In the genomic region with DNA sequence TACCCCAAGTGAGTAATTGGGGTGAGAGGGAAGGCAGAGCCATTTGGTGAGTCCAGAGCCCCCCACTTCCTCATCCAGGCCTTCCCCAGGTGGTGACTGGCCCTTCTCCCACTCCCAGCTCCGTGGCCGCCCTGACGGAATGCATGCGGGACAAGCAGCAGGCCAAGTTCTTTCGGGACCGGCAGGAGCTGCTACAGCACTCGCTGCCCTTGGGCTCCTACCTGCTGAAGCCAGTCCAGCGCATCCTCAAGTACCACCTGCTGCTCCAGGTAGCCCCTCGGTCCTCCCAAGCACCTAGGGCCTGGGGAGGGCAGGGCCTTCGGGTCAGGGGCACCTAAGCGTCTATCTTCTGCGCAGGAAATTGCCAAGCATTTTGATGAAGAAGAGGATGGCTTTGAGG, we compare ENCODE assay signal across 26 cellular contexts. TPM values are rescaled to one million over a fixed set of nuclear protein-coding genes. Genes with fewer than 3 reads are reported as not detected.
DNase-seq lines count a peak whose midpoint lies in the region; ATAC-seq and TF ChIP-seq lines count a peak whose summit lies in the region.
"Had no signal": no experiment of that assay in that cellular context is flagged by ENCODE, and none has a peak within 500 bp of the region (broad histone marks: within the 10 kb centered on the region; RNA-seq: fewer than 3 reads in every experiment).

No MANE protein-coding gene starts in this region.

- ATAC-seq in CD4-positive, CD25-positive, alpha-beta regulatory T cell (ENCODE audit: low read depth in 2 of 2) = no peak
- ATAC-seq in natural killer cell (no peak), HG03095 (IDR thresholded peaks at IDR 0.05; ENCODE audit: unreplicated experiment) (no peak), HG03469 (IDR thresholded peaks at IDR 0.05; ENCODE audit: unreplicated experiment) (no peak), HG03432 (IDR thresholded peaks at IDR 0.05; ENCODE audit: unreplicated experiment) (no peak)
- ATAC-seq: gastrocnemius medialis, left colon had no signal

- POLR2A ChIA-PET in CD8-positive, alpha-beta memory T cell (lab: Charles Lee) = no interaction called here

- no peak overlapping the region for H3K27ac ChIP-seq in CD4-positive, CD25-positive, alpha-beta regulatory T cell (ENCODE audit: insufficient read depth, low read length, poor library complexity, severe bottlenecking)
- no peak overlapping the region for H3K27ac ChIP-seq in CD8-positive, alpha-beta memory T cell (ENCODE audit: low read depth, low read length)
- H3K27ac ChIP-seq in effector memory CD4-positive, alpha-beta T cell (ENCODE audit: insufficient read depth, low read length, poor library complexity, severe bottlenecking) = peak overlapping the region; percentile 29
- H3K27ac ChIP-seq: HL-60, KMS-11, parathyroid adenoma, stomach had no signal

- peaks cover 6% of the 10 kb centered on the region for H3K36me3 ChIP-seq in CD4-positive, CD25-positive, alpha-beta regulatory T cell (ENCODE audit: control insufficient read depth, insufficient read depth, low read length)
- H3K36me3 ChIP-seq in CD8-positive, alpha-beta memory T cell (ENCODE audit: insufficient read depth, low read length) = no peaks in the 10 kb centered on the region
- H3K36me3 ChIP-seq in effector memory CD4-positive, alpha-beta T cell (ENCODE audit: control insufficient read depth, insufficient read depth, low read length) = peaks cover 36% of the 10 kb centered on the region
- H3K36me3 ChIP-seq: gastrocnemius medialis, MG63 had no signal

- no peaks in the 10 kb centered on the region for H3K9me3 ChIP-seq in CD4-positive, CD25-positive, alpha-beta regulatory T cell (ENCODE audit: control insufficient read depth in 2 of 2, low read length in 2 of 2)
- H3K9me3 ChIP-seq in CD8-positive, alpha-beta memory T cell (ENCODE audit: low read length) = no peaks in the 10 kb centered on the region
- no peaks in the 10 kb centered on the region for H3K9me3 ChIP-seq in effector memory CD4-positive, alpha-beta T cell (ENCODE audit: control insufficient read depth, low read length)
- H3K9me3 ChIP-seq: BE2C, gastrocnemius medialis, MG63, stomach, tibial nerve had no signal

- intact Hi-C loops in natural killer cell (cut with micrococcal nuclease) = no loop called here

- TF ChIP-seq CTCF in natural killer cell (IDR thresholded peaks at IDR 0.05) = no peak

- CTCF ChIA-PET in CD8-positive, alpha-beta memory T cell (lab: Charles Lee) = no interaction called here

- no peaks in the 10 kb centered on the region for H3K36me3 Mint-ChIP-seq in CD4-positive, CD25-positive, alpha-beta regulatory T cell
- H3K36me3 Mint-ChIP-seq in CD8-positive, alpha-beta memory T cell = peaks cover 0 to 18% (median 4%) of the 10 kb centered on the region in 3 donors
- H3K36me3 Mint-ChIP-seq in natural killer cell = no peaks in the 10 kb centered on the region
- H3K36me3 Mint-ChIP-seq: memory B cell had no signal

- H3K4me3 Mint-ChIP-seq in CD4-positive, CD25-positive, alpha-beta regulatory T cell = no peak overlapping the region
- peak overlapping the region in 3 of 7 donors; percentile 34 to 63 (median 57) for H3K4me3 Mint-ChIP-seq in CD8-positive, alpha-beta memory T cell
- H3K4me3 Mint-ChIP-seq in natural killer cell = peak overlapping the region; percentile 26
- H3K4me3 Mint-ChIP-seq: memory B cell, neural crest cell had no signal

- H3K4me3 ChIP-seq in CD4-positive, CD25-positive, alpha-beta regulatory T cell (ENCODE audit: low read depth, low read length) = no peak overlapping the region
- no peak overlapping the region for H3K4me3 ChIP-seq in CD8-positive, alpha-beta memory T cell (ENCODE audit: low read length)
- H3K4me3 ChIP-seq in effector memory CD4-positive, alpha-beta T cell (ENCODE audit: insufficient read depth, low read depth, low read length, poor library complexity, severe bottlenecking) = no peak overlapping the region
- H3K4me3 ChIP-seq: gastrocnemius medialis, MG63, stomach, tibial nerve had no signal

- DNase-seq in CD4-positive, CD25-positive, alpha-beta regulatory T cell = no peak
- no peak for DNase-seq in CD8-positive, alpha-beta memory T cell
- DNase-seq in effector memory CD4-positive, alpha-beta T cell = no peak
- no peak for DNase-seq in natural killer cell
- DNase-seq: activated CD4-positive, alpha-beta T cell treated with anti-CD3 and anti-CD28 coated beads for 1 hour; activated T-cell treated with anti-CD3 and anti-CD28 coated beads, Interleukin-2, amount 50 U/mL, for 1 hour; BE2C; dermis blood vessel endothelial cell; DMS153; gastrocnemius medialis; left colon; MG63; NCI-H1105 treated with DMSO at 0.1 percent for 48 hours; NCI-H1930; NCI-H510A treated with DMSO at 0.1 percent for 48 hours; stomach; T-helper 2 cell had no signal

- no peaks in the 10 kb centered on the region for H3K27me3 ChIP-seq in CD4-positive, CD25-positive, alpha-beta regulatory T cell (ENCODE audit: control insufficient read depth, insufficient read depth, low read length)
- no peaks in the 10 kb centered on the region for H3K27me3 ChIP-seq in CD8-positive, alpha-beta memory T cell (ENCODE audit: insufficient read depth, low read length, poor library complexity, severe bottlenecking)
- no peaks in the 10 kb centered on the region for H3K27me3 ChIP-seq in effector memory CD4-positive, alpha-beta T cell (replicated peaks; ENCODE audit: control insufficient read depth, insufficient read depth, low read length, poor library complexity, severe bottlenecking)
- H3K27me3 ChIP-seq: BE2C, gastrocnemius medialis, MG63, stomach, tibial nerve had no signal

- H3K4me1 Mint-ChIP-seq in CD4-positive, CD25-positive, alpha-beta regulatory T cell = peaks cover 0 to 48% (median 23%) of the 10 kb centered on the region in 4 donors
- peaks cover 69 to 77% (median 74%) of the 10 kb centered on the region in 3 donors for H3K4me1 Mint-ChIP-seq in CD8-positive, alpha-beta memory T cell
- H3K4me1 Mint-ChIP-seq in natural killer cell = peaks cover 72 to 80% of the 10 kb centered on the region in 2 donors

- H3K27me3 Mint-ChIP-seq in CD4-positive, CD25-positive, alpha-beta regulatory T cell = no peaks in the 10 kb centered on the region
- H3K27me3 Mint-ChIP-seq in CD8-positive, alpha-beta memory T cell = no peaks in the 10 kb centered on the region
- H3K27me3 Mint-ChIP-seq in natural killer cell (ENCODE audit: low read depth in 2 of 2) = no peaks in the 10 kb centered on the region

- peaks cover 37% of the 10 kb centered on the region for H3K4me1 ChIP-seq in CD4-positive, CD25-positive, alpha-beta regulatory T cell (ENCODE audit: control insufficient read depth, insufficient read depth, low read length, poor library complexity, severe bottlenecking)
- H3K4me1 ChIP-seq in CD8-positive, alpha-beta memory T cell (ENCODE audit: insufficient read depth, low read length) = peaks cover 54% of the 10 kb centered on the region
- peaks cover 74% of the 10 kb centered on the region for H3K4me1 ChIP-seq in effector memory CD4-positive, alpha-beta T cell (ENCODE audit: control insufficient read depth, insufficient read depth, low read length, poor library complexity, severe bottlenecking)
- H3K4me1 ChIP-seq: gastrocnemius medialis had no signal

- no peaks in the 10 kb centered on the region for H3K9me3 Mint-ChIP-seq in CD4-positive, CD25-positive, alpha-beta regulatory T cell
- no peaks in the 10 kb centered on the region for H3K9me3 Mint-ChIP-seq in CD8-positive, alpha-beta memory T cell
- H3K9me3 Mint-ChIP-seq in natural killer cell = no peaks in the 10 kb centered on the region
- H3K9me3 Mint-ChIP-seq: memory B cell, neural crest cell had no signal

- H3K27ac Mint-ChIP-seq in CD4-positive, CD25-positive, alpha-beta regulatory T cell = peak overlapping the region in 2 of 3 donors; percentile 33 to 47
- peak overlapping the region in 7 of 8 donors; percentile 7 to 99 (median 84) for H3K27ac Mint-ChIP-seq in CD8-positive, alpha-beta memory T cell
- peak overlapping the region; percentile 76 to 86 for H3K27ac Mint-ChIP-seq in natural killer cell
- H3K27ac Mint-ChIP-seq: memory B cell had no signal

RNA-seq across cellular contexts. Expression of gene PLEKHG3, which starts 26.5 kb away (rescaled TPM):
- total RNA-seq in CD4-positive, CD25-positive, alpha-beta regulatory T cell = 31.9 TPM
- polyA plus RNA-seq in CD4-positive, CD25-positive, alpha-beta regulatory T cell = 10 to 100 TPM in 1 of 4 donors, 1 to 10 TPM in 3; 2.1 to 10.5 (median 4.5) TPM
- 1 to 10 TPM; 4.9 to 5.0 TPM for total RNA-seq in CD8-positive, alpha-beta memory T cell
- polyA plus RNA-seq in CD8-positive, alpha-beta memory T cell = 61.1 TPM
- total RNA-seq in natural killer cell = 100 to 1,000 TPM; 184 to 285 (median 225) TPM
